9 cellular contexts compared by ENCODE assay signal in the genomic region with DNA sequence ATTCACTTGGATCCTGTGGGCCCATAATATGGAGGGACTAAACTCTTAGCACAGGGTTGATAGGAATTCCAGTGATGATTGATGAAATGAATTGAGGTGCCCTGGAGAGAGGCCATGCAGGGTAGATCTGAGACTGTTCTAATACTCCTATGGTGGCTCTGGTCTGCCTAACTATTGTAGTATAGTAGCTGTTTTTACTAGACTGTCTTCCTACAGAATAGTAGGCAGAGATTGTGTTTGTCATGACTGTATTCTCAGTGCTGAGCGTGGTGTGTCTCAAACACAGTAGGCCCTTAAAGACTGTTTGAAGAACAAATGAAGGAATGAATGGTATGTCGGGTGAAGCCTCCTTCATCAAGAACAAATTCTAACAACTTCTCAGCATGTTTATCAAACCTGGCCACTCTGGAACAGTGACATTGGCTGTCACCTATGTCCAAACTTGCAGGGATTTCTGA.
DNase-seq lines count a peak whose midpoint lies in the region; TF ChIP-seq lines count a peak whose summit lies in the region.
"Had no signal": no experiment of that assay in that cellular context is flagged by ENCODE, and none has a peak within 500 bp of the region (broad histone marks: within the 10 kb centered on the region; RNA-seq: fewer than 3 reads in every experiment).

No MANE protein-coding gene starts in this region.

- H3K4me3 ChIP-seq in OCI-LY3 (ENCODE audit: low read length) (peak overlapping the region; percentile 50), iPS-18c (ENCODE audit: insufficient read depth, low read depth, low read length) (peak overlapping the region; percentile 31; the same call in 1 of the 2 replicates), thymus (ENCODE audit: low read length) (no peak overlapping the region)
- H3K4me3 ChIP-seq: A549 had no signal

- H3K9ac ChIP-seq in OCI-LY3 (ENCODE audit: low read length): peak overlapping the region; percentile 51; the same call in 1 of the 2 replicates

- peak; percentile 20 for DNase-seq in NCI-H1694 treated with DMSO at 0.1 percent for 48 hours (lab: John Stamatoyannopoulos, UW)
- DNase-seq in NCI-H1694 (lab: John Stamatoyannopoulos, UW): no peak
- DNase-seq in NCI-H345 (lab: John Stamatoyannopoulos, UW): no peak
- no peak for DNase-seq in putamen (ENCODE audit: low spot score)
- DNase-seq in NCI-H774 (lab: John Stamatoyannopoulos, UW): no peak

- H3K27me3 ChIP-seq in OCI-LY3 (ENCODE audit: low read depth, low read length) (no peaks in the 10 kb centered on the region), thymus (ENCODE audit: control insufficient read depth, insufficient read depth) (no peaks in the 10 kb centered on the region)

- H2AFZ ChIP-seq in OCI-LY3 (ENCODE audit: low read depth, low read length): peak overlapping the region; percentile 97

- peak overlapping the region; percentile 70; the same call in 1 of the 2 replicates for H3K4me2 ChIP-seq in OCI-LY3 (ENCODE audit: low read length)
- H3K4me2 ChIP-seq: A549 had no signal

- H3K9me3 ChIP-seq in OCI-LY3 (ENCODE audit: insufficient read depth, low read length): no peaks in the 10 kb centered on the region
- H3K9me3 ChIP-seq in iPS-18c (ENCODE audit: control insufficient read depth, insufficient read depth, low read length): no peaks in the 10 kb centered on the region
- H3K9me3 ChIP-seq in thymus (ENCODE audit: control insufficient read depth): no peaks in the 10 kb centered on the region
- H3K9me3 ChIP-seq: A549 had no signal

- H3K4me1 ChIP-seq in OCI-LY3 (ENCODE audit: low read length) (peaks cover 31% of the 10 kb centered on the region), thymus (ENCODE audit: control insufficient read depth, insufficient read depth, low read length) (peaks cover 8% of the 10 kb centered on the region)
- H3K4me1 ChIP-seq: A549 had no signal

- WGBS in thymus: 92% methylated on average over 2 of the region's 2 CpGs

- H4K20me1 ChIP-seq in OCI-LY3 (ENCODE audit: insufficient read depth, low read length): no peaks in the 10 kb centered on the region

- H3K27ac ChIP-seq in OCI-LY3 (ENCODE audit: low read length) (no peak overlapping the region), thymus (ENCODE audit: low read depth) (peak overlapping the region; percentile 85)
- H3K27ac ChIP-seq: A549 had no signal

- no peaks in the 10 kb centered on the region for H3K36me3 ChIP-seq in OCI-LY3 (replicated peaks; ENCODE audit: low read depth, low read length)
- no peaks in the 10 kb centered on the region for H3K36me3 ChIP-seq in thymus (ENCODE audit: control insufficient read depth, insufficient read depth)

- no peaks in the 10 kb centered on the region for H3K79me2 ChIP-seq in OCI-LY3 (ENCODE audit: low read length)

- no peak for TF ChIP-seq CTCF in OCI-LY3 (IDR thresholded peaks at IDR 0.05; ENCODE audit: low read depth, low read length)
